1 cellular context compared by ENCODE assay signal in genomic region chr16:48447940-48448536, GRCh38.
A peak's percentile ranks its signal among the peaks of the same experiment; 100 is the strongest.
TF ChIP-seq lines count a peak whose summit lies in the region.

No MANE protein-coding gene starts in this region.

TF ChIP-seq in HepG2, 621 proteins besides CTCF, POLR2A, EP300 and RAD21 (continued from another document):
- no peak for TF ChIP-seq ZNF281 (CRISPR knock-in tag; IDR thresholded peaks at IDR 0.05; ENCODE audit: borderline replicate concordance)
- no peak for TF ChIP-seq SOX6 (IDR thresholded peaks at IDR 0.05)
- peak; percentile 80 for TF ChIP-seq SOX6 (CRISPR knock-in tag; IDR thresholded peaks at IDR 0.05)
- no peak for TF ChIP-seq ONECUT2 (CRISPR knock-in tag; IDR thresholded peaks at IDR 0.05)
- no peak for TF ChIP-seq ZNF44 (CRISPR knock-in tag; IDR thresholded peaks at IDR 0.05)
TF ChIP-seq in HepG2: peak in this region for 129.
